Comparison of ENCODE assay signal across 8 cellular contexts in genomic region chr3:133821767-133822638, GRCh38. TPM values are rescaled to one million over a fixed set of nuclear protein-coding genes. Genes with fewer than 3 reads are reported as not detected.
DNase-seq lines count a peak whose midpoint lies in the region; ATAC-seq and TF ChIP-seq lines count a peak whose summit lies in the region.
"Had no signal": no experiment of that assay in that cellular context is flagged by ENCODE, and none has a peak within 500 bp of the region (broad histone marks: within the 10 kb centered on the region; RNA-seq: fewer than 3 reads in every experiment).

No MANE protein-coding gene starts in this region.

- TF ChIP-seq CTCF in GM10248 (IDR thresholded peaks at IDR 0.05; ENCODE audit: control extremely low read depth, extremely low read depth, low read depth, missing control alignments): no peak

- ATAC-seq in GM21528 (IDR thresholded peaks at IDR 0.05; ENCODE audit: low FRiP score, unreplicated experiment): no peak

- H3K4me1 Mint-ChIP-seq in activated T-helper 2 cell treated with anti-CD3 and anti-CD28 coated beads, Interferon-gamma antibody, Interleukin-2, Interleukin-4, amounts not matched to agents 10 μg/mL and 5 μg/mL and 100 μg/mL, durations not matched to agents 14 hours and 24 hours and 36 hours (ENCODE audit: low read depth): peaks cover 3% of the 10 kb centered on the region

- DNase-seq in H7: peak; percentile 62
- peak; percentile 87 for DNase-seq in RPMI7951 (ENCODE audit: low read depth)
- peak; percentile 84 for DNase-seq in glomerular visceral epithelial cell (ENCODE audit: extremely low spot score)
- DNase-seq in smooth muscle cell of the brain vasculature (ENCODE audit: low read depth, low spot score): peak; percentile 12
- DNase-seq in GM10248 (ENCODE audit: extremely low spot score): no peak
- DNase-seq in activated T-helper 2 cell treated with anti-CD3 and anti-CD28 coated beads, Interferon-gamma antibody, Interleukin-2, Interleukin-4, amounts not matched to agents 10 μg/mL and 5 μg/mL and 100 μg/mL, durations not matched to agents 14 hours and 24 hours and 36 hours (ENCODE audit: low spot score): no peak

- no peaks in the 10 kb centered on the region for H3K9me3 Mint-ChIP-seq in activated T-helper 2 cell treated with anti-CD3 and anti-CD28 coated beads, Interferon-gamma antibody, Interleukin-2, Interleukin-4, amounts not matched to agents 10 μg/mL and 5 μg/mL and 100 μg/mL, durations not matched to agents 14 hours and 24 hours and 36 hours

- peaks cover 73% of the 10 kb centered on the region for H3K36me3 Mint-ChIP-seq in activated T-helper 2 cell treated with anti-CD3 and anti-CD28 coated beads, Interferon-gamma antibody, Interleukin-2, Interleukin-4, amounts not matched to agents 10 μg/mL and 5 μg/mL and 100 μg/mL, durations not matched to agents 14 hours and 24 hours and 36 hours (ENCODE audit: low read depth)

- H3K4me3 Mint-ChIP-seq in activated T-helper 2 cell treated with anti-CD3 and anti-CD28 coated beads, Interferon-gamma antibody, Interleukin-2, Interleukin-4, amounts not matched to agents 10 μg/mL and 5 μg/mL and 100 μg/mL, durations not matched to agents 14 hours and 24 hours and 36 hours (ENCODE audit: low read depth): no peak overlapping the region

- H3K27me3 Mint-ChIP-seq in activated T-helper 2 cell treated with anti-CD3 and anti-CD28 coated beads, Interferon-gamma antibody, Interleukin-2, Interleukin-4, amounts not matched to agents 10 μg/mL and 5 μg/mL and 100 μg/mL, durations not matched to agents 14 hours and 24 hours and 36 hours (ENCODE audit: low read depth): no peaks in the 10 kb centered on the region

- H3K36me3 ChIP-seq in H7 (replicated peaks; ENCODE audit: control insufficient read depth, insufficient read depth, low read length): peaks cover 19% of the 10 kb centered on the region

- CTCF ChIA-PET in GM10248 (lab: Yijun Ruan, JAX): interaction anchor here (1.1 kb wide), 1 partner anchor 106 kb away, joined by 5 read pairs; no protein-coding TSS in a partner anchor

- H3K4me3 ChIP-seq in H7 (ENCODE audit: insufficient read depth, low read depth, low read length): no peak overlapping the region
- H3K4me3 ChIP-seq: upper lobe of left lung had no signal

- POLR2A ChIA-PET in GM10248 (lab: Yijun Ruan, JAX): no interaction called here

- no peaks in the 10 kb centered on the region for H3K27me3 ChIP-seq in H7 (ENCODE audit: control insufficient read depth, insufficient read depth, low read length)
- H3K27me3 ChIP-seq: upper lobe of left lung had no signal

- intact Hi-C loops in activated T-helper 2 cell treated with anti-CD3 and anti-CD28 coated beads, Interferon-gamma antibody, Interleukin-2, Interleukin-4, amounts not matched to agents 10 μg/mL and 5 μg/mL and 100 μg/mL, durations not matched to agents 14 hours and 24 hours and 36 hours (cut with micrococcal nuclease): no loop called here

- no peak overlapping the region for H3K27ac Mint-ChIP-seq in activated T-helper 2 cell treated with anti-CD3 and anti-CD28 coated beads, Interferon-gamma antibody, Interleukin-2, Interleukin-4, amounts not matched to agents 10 μg/mL and 5 μg/mL and 100 μg/mL, durations not matched to agents 14 hours and 24 hours and 36 hours

RNA-seq across cellular contexts. Expression of gene SRPRB, which starts 16.4 kb away (rescaled TPM):
- 26.5 and 27.7 TPM in 2 replicates for total RNA-seq in H7 (2014; rRNA removed; shearing (Covaris generic))
- total RNA-seq in RPMI7951 (2014; rRNA removed; shearing (Covaris generic)): 42.3 and 57.7 TPM in 2 replicates
- total RNA-seq in activated T-helper 2 cell treated with anti-CD3 and anti-CD28 coated beads, Interferon-gamma antibody, Interleukin-2, Interleukin-4, amounts not matched to agents 10 μg/mL and 5 μg/mL and 100 μg/mL, durations not matched to agents 14 hours and 24 hours and 36 hours: 91.5 and 92.1 TPM in 2 replicates

Comparison
In these comparisons a context has a peak if more than half of its experiments do, and no peak if none do; other contexts are left out.
1. DNase-seq: peak in H7 (single experiment), RPMI7951 (single experiment), glomerular visceral epithelial cell (single experiment) and smooth muscle cell of the brain vasculature (single experiment); none in GM10248 (single experiment) and activated T-helper 2 cell treated with anti-CD3 and anti-CD28 coated beads, Interferon-gamma antibody, Interleukin-2, Interleukin-4, amounts not matched to agents 10 μg/mL and 5 μg/mL and 100 μg/mL, durations not matched to agents 14 hours and 24 hours and 36 hours (single experiment).